Comparison of ENCODE assay signal across 16 cellular contexts in genomic region chr7:116259821-116260440, GRCh38. TPM values are rescaled to one million over a fixed set of nuclear protein-coding genes. Genes with fewer than 3 reads are reported as not detected.
DNase-seq lines count a peak whose midpoint lies in the region; ATAC-seq, FAIRE-seq and TF ChIP-seq lines count a peak whose summit lies in the region.
"Had no signal": no experiment of that assay in that cellular context is flagged by ENCODE, and none has a peak within 500 bp of the region (broad histone marks: within the 10 kb centered on the region; RNA-seq: fewer than 3 reads in every experiment).

No MANE protein-coding gene starts in this region.

- H3K27me3 ChIP-seq in bronchial epithelial cell (ENCODE audit: control insufficient read depth, insufficient read depth, low read length) (no peaks in the 10 kb centered on the region), transverse colon (no peaks in the 10 kb centered on the region)
- H3K27me3 ChIP-seq: Peyer's patch had no signal

- H3K4me3 ChIP-seq in AG09309 (ENCODE audit: control insufficient read depth, low read depth, low read length) (no peak overlapping the region), bronchial epithelial cell (ENCODE audit: low read depth, low read length) (no peak overlapping the region), transverse colon (no peak overlapping the region)
- H3K4me3 ChIP-seq: K562, Peyer's patch had no signal

- 89 to 95% methylated on average over 4 to 6 of the region's 6 CpGs for WGBS in transverse colon (ENCODE audit: low coverage in 1 of 2), 2 donors

- intact Hi-C loops in transverse colon (cut with DNase I; ENCODE audit: low total_unique reads) = loop anchor here (2.0 to 10.0 kb wide), 2 partner anchors 265 to 329 kb away; partner anchors contain the start of gene CAV1

- peaks cover 0 to 8% (median 4%) of the 10 kb centered on the region in 4 donors for H3K4me1 ChIP-seq in transverse colon
- H3K4me1 ChIP-seq: Peyer's patch had no signal

- TF ChIP-seq CTCF in AG09309 (IDR thresholded peaks at IDR 0.05; ENCODE audit: control insufficient read depth, insufficient read depth, low read depth, low read length, missing control alignments) (no peak), bronchial epithelial cell (IDR thresholded peaks at IDR 0.05; ENCODE audit: insufficient read depth, low read length, severe bottlenecking) (no peak), transverse colon (IDR thresholded peaks at IDR 0.05) (no peak)

- TF ChIP-seq EP300 in transverse colon (IDR thresholded peaks at IDR 0.05; ENCODE audit: low read depth) = no peak

- H3K27ac ChIP-seq in substantia nigra (ENCODE audit: low read depth, low read length, poor library complexity, severe bottlenecking) = no peak overlapping the region
- H3K27ac ChIP-seq in transverse colon = no peak overlapping the region
- H3K27ac ChIP-seq: C4-2B, Peyer's patch had no signal

- H3K36me3 ChIP-seq in bronchial epithelial cell (ENCODE audit: control insufficient read depth, insufficient read depth, low read length) (peaks cover 2% of the 10 kb centered on the region), transverse colon (peaks cover 0 to 7% (median 1%) of the 10 kb centered on the region in 4 donors)

- FAIRE-seq in HTR-8/SVneo (lab: Jason Lieb, UNC) = no peak
- FAIRE-seq in bronchial epithelial cell (lab: Jason Lieb, UNC) = no peak
- FAIRE-seq: islet of Langerhans, K562, TTC549 had no signal

- no peaks in the 10 kb centered on the region for H3K9me3 ChIP-seq in transverse colon
- H3K9me3 ChIP-seq: Peyer's patch had no signal

- TF ChIP-seq POLR2A in transverse colon (IDR thresholded peaks at IDR 0.05) = no peak

- ATAC-seq in GM21717 (IDR thresholded peaks at IDR 0.05; ENCODE audit: unreplicated experiment) = no peak
- ATAC-seq: K562 had no signal

- peak; percentile 68 for DNase-seq in AG09309 (ENCODE audit: low read depth)
- peak; percentile 37 for DNase-seq in HTR-8/SVneo (ENCODE audit: insufficient read length, low spot score)
- peak; percentile 98 for DNase-seq in bronchial epithelial cell (ENCODE audit: low read depth)
- DNase-seq in kidney tubule cell (ENCODE audit: low spot score) = peak; percentile 65
- no peak for DNase-seq in NCI-H187 (lab: John Stamatoyannopoulos, UW)
- DNase-seq in substantia nigra (lab: John Stamatoyannopoulos, UW) = no peak
- no peak for DNase-seq in transverse colon
- DNase-seq: aorta; NCI-H2029; Peyer's patch; stimulated activated CD8-positive, alpha-beta memory T cell treated with anti-CD3 and anti-CD28 coated beads, Interleukin-4, amount 100 ng/mL, for 48 hours had no signal

- in situ Hi-C loops in transverse colon (cut with MboI; ENCODE audit: low pct_ligation_motif_present in 1 of 4, low pct_unique_long_range_greater_than_20kb in 1 of 4, low sequenced_read_pairs in 3 of 4) = loop anchor here (5.0 to 25.0 kb wide), 7 partner anchors 265 to 555 kb away; partner anchors contain the start of gene CAV1 (in 1 of the 4)

RNA-seq across cellular contexts. Expression of gene TES, which starts 49.6 kb away (rescaled TPM):
- total RNA-seq in bronchial epithelial cell = 276 and 348 TPM in 2 replicates
- total RNA-seq in transverse colon = 100 to 1,000 TPM in 3 of 4 donors, 10 to 100 TPM in 1; 77.4 to 119 (median 115) TPM

Comparison
In these comparisons a context has a peak if more than half of its experiments do, and no peak if none do; other contexts are left out.
1. DNase-seq: peak in AG09309 (single experiment), HTR-8/SVneo (single experiment), bronchial epithelial cell (single experiment) and kidney tubule cell (single experiment); none in NCI-H187 (0 of 2), substantia nigra (0 of 49) and transverse colon (single experiment).